ENCODE assay signal across 8 cellular contexts in genomic region chr3:49411550-49411967, GRCh38. TPM values are rescaled to one million over a fixed set of nuclear protein-coding genes. Genes with fewer than 3 reads are reported as not detected.
DNase-seq lines count a peak whose midpoint lies in the region; ATAC-seq and TF ChIP-seq lines count a peak whose summit lies in the region.

No MANE protein-coding gene starts in this region.

- intact Hi-C loops in dendritic cell treated with granulocyte-macrophage colony-stimulating factor and Interleukin-4, amounts not matched to agents 40 ng/mL and 50 ng/mL, for 4 days (cut with micrococcal nuclease) = loop anchor here (5.0 kb wide), 2 partner anchors 36 to 69 kb away; partner anchors contain the start of gene USP4

- H2BK5ac ChIP-seq in mesenchymal stem cell (ENCODE audit: low read depth, low read length, poor library complexity, severe bottlenecking) = peak overlapping the region; percentile 34

- ATAC-seq in HG03159 (IDR thresholded peaks at IDR 0.05; ENCODE audit: unreplicated experiment) = peak; percentile 28
- ATAC-seq in stimulated activated naive B cell treated with anti-CD40 and anti-IgM and Interleukin-4, amounts not matched to agents 10 μg/mL and 1 μg/mL and 100 μg/mL, for 72 hours (replicated peaks) = peak; percentile 28 to 31

- H3K4me3 Mint-ChIP-seq in dendritic cell treated with granulocyte-macrophage colony-stimulating factor and Interleukin-4, amounts not matched to agents 40 ng/mL and 50 ng/mL, for 4 days = peak overlapping the region; percentile 96
- peak overlapping the region; percentile 94 for H3K4me3 Mint-ChIP-seq in stimulated activated naive B cell treated with anti-CD40 and anti-IgM and Interleukin-4, amounts not matched to agents 10 μg/mL and 1 μg/mL and 100 μg/mL, for 72 hours

- WGBS in mesenchymal stem cell = under 1% methylated on average over 35 of the region's 56 CpGs

- peaks cover 12 to 27% of the 10 kb centered on the region in 2 experiments for H3K36me3 ChIP-seq in mesenchymal stem cell (ENCODE audit: control insufficient read depth in 1 of 2, insufficient read depth in 2 of 2, low read depth in 1 of 2, low read length in 2 of 2)

- no peaks in the 10 kb centered on the region for H3K9me3 ChIP-seq in mesenchymal stem cell (ENCODE audit: control insufficient read depth, low read length)

- no peak overlapping the region for H2AFZ ChIP-seq in mesenchymal stem cell (ENCODE audit: low read depth, low read length)

- DNase-seq in activated T-cell treated with anti-CD3 and anti-CD28 coated beads for 24 hours (ENCODE audit: low read depth) = peak; percentile 31
- no peak for DNase-seq in activated T-cell treated with anti-CD3 and anti-CD28 coated beads, Interleukin-2, amount 50 U/mL, for 1 hour
- DNase-seq in mesenchymal stem cell = no peak
- peak; percentile 50 for DNase-seq in stimulated activated naive B cell treated with anti-CD40 and anti-IgM and Interleukin-4, amounts not matched to agents 10 μg/mL and 1 μg/mL and 100 μg/mL, for 72 hours
- DNase-seq in NCI-H187 (lab: John Stamatoyannopoulos, UW) = no peak

- H3K27me3 ChIP-seq in mesenchymal stem cell (ENCODE audit: control insufficient read depth in 1 of 2, insufficient read depth in 1 of 2, low read length in 2 of 2) = no peaks in the 10 kb centered on the region

- H3K4me1 ChIP-seq in mesenchymal stem cell (ENCODE audit: control insufficient read depth, insufficient read depth, low read depth, low read length) = peaks cover 23% of the 10 kb centered on the region

- peaks cover 22% of the 10 kb centered on the region for H3K79me1 ChIP-seq in mesenchymal stem cell (replicated peaks; ENCODE audit: low read length, poor library complexity, severe bottlenecking)

- peak overlapping the region; percentile 88 to 100 for H3K18ac ChIP-seq in mesenchymal stem cell (ENCODE audit: low read depth in 1 of 2, low read length in 2 of 2)

- peak overlapping the region; percentile 90 for H4K91ac ChIP-seq in mesenchymal stem cell (ENCODE audit: low read length)

- H4K8ac ChIP-seq in mesenchymal stem cell (ENCODE audit: low read length) = peak overlapping the region; percentile 93

- H3K14ac ChIP-seq in mesenchymal stem cell (ENCODE audit: low read length in 2 of 2) = peak overlapping the region; percentile 65 to 84

- H3K36me3 Mint-ChIP-seq in dendritic cell treated with granulocyte-macrophage colony-stimulating factor and Interleukin-4, amounts not matched to agents 40 ng/mL and 50 ng/mL, for 4 days (ENCODE audit: low read depth) = peaks cover 68% of the 10 kb centered on the region
- peaks cover 19 to 55% of the 10 kb centered on the region in 2 donors for H3K36me3 Mint-ChIP-seq in stimulated activated naive B cell treated with anti-CD40 and anti-IgM and Interleukin-4, amounts not matched to agents 10 μg/mL and 1 μg/mL and 100 μg/mL, for 72 hours

- no peak overlapping the region for H3K4me2 ChIP-seq in mesenchymal stem cell (ENCODE audit: low read length, poor library complexity, severe bottlenecking)

- peak overlapping the region; percentile 95 for H3K27ac Mint-ChIP-seq in dendritic cell treated with granulocyte-macrophage colony-stimulating factor and Interleukin-4, amounts not matched to agents 40 ng/mL and 50 ng/mL, for 4 days
- H3K27ac Mint-ChIP-seq in stimulated activated naive B cell treated with anti-CD40 and anti-IgM and Interleukin-4, amounts not matched to agents 10 μg/mL and 1 μg/mL and 100 μg/mL, for 72 hours = peak overlapping the region; percentile 96

- H3K23ac ChIP-seq in mesenchymal stem cell (ENCODE audit: low read length in 2 of 2) = peak overlapping the region in 1 of 2 experiments; percentile 57

- H2BK12ac ChIP-seq in mesenchymal stem cell (ENCODE audit: low read length in 2 of 2) = no peak overlapping the region

- H2BK15ac ChIP-seq in mesenchymal stem cell (ENCODE audit: low read depth, poor library complexity, severe bottlenecking) = peak overlapping the region; percentile 15

- peak overlapping the region; percentile 98 for H3K27ac ChIP-seq in VCaP
- peak overlapping the region; percentile 63 for H3K27ac ChIP-seq in mesenchymal stem cell (ENCODE audit: low read length, poor library complexity, severe bottlenecking)

- H3K9me3 Mint-ChIP-seq in dendritic cell treated with granulocyte-macrophage colony-stimulating factor and Interleukin-4, amounts not matched to agents 40 ng/mL and 50 ng/mL, for 4 days = no peaks in the 10 kb centered on the region
- no peaks in the 10 kb centered on the region for H3K9me3 Mint-ChIP-seq in stimulated activated naive B cell treated with anti-CD40 and anti-IgM and Interleukin-4, amounts not matched to agents 10 μg/mL and 1 μg/mL and 100 μg/mL, for 72 hours

- H2BK120ac ChIP-seq in mesenchymal stem cell (ENCODE audit: low read depth, low read length) = peak overlapping the region; percentile 97

- TF ChIP-seq CTCF in VCaP (conservative IDR thresholded peaks at IDR 0.05) = no peak

- H3K4ac ChIP-seq in mesenchymal stem cell (ENCODE audit: low read depth in 1 of 2, low read length in 2 of 2) = peak overlapping the region; percentile 62 to 82

- H3K27me3 Mint-ChIP-seq in dendritic cell treated with granulocyte-macrophage colony-stimulating factor and Interleukin-4, amounts not matched to agents 40 ng/mL and 50 ng/mL, for 4 days = no peaks in the 10 kb centered on the region
- H3K27me3 Mint-ChIP-seq in stimulated activated naive B cell treated with anti-CD40 and anti-IgM and Interleukin-4, amounts not matched to agents 10 μg/mL and 1 μg/mL and 100 μg/mL, for 72 hours = no peaks in the 10 kb centered on the region

- H3K4me1 Mint-ChIP-seq in dendritic cell treated with granulocyte-macrophage colony-stimulating factor and Interleukin-4, amounts not matched to agents 40 ng/mL and 50 ng/mL, for 4 days (ENCODE audit: low read depth) = peaks cover 72% of the 10 kb centered on the region
- peaks cover 44 to 67% of the 10 kb centered on the region in 2 donors for H3K4me1 Mint-ChIP-seq in stimulated activated naive B cell treated with anti-CD40 and anti-IgM and Interleukin-4, amounts not matched to agents 10 μg/mL and 1 μg/mL and 100 μg/mL, for 72 hours

- peak overlapping the region; percentile 96 for H3K9ac ChIP-seq in mesenchymal stem cell (ENCODE audit: low read length)

- no peak overlapping the region for H2AK5ac ChIP-seq in mesenchymal stem cell (ENCODE audit: low read length, severe bottlenecking)

- H3K4me3 ChIP-seq in mesenchymal stem cell (ENCODE audit: insufficient read depth in 1 of 2, low read depth in 1 of 2, low read length in 2 of 2) = peak overlapping the region; percentile 93 to 97

RNA-seq across cellular contexts. Expression of gene RHOA, which starts 0.2 kb away (rescaled TPM):
- 552 TPM for polyA plus RNA-seq in mesenchymal stem cell (2013, experiment 1 of 2)
- polyA plus RNA-seq in mesenchymal stem cell (2013, experiment 2 of 2) = 568 TPM

RNA-seq across cellular contexts. Expression of gene TCTA, which starts 0.7 kb away (rescaled TPM):
- 12.8 TPM for polyA plus RNA-seq in mesenchymal stem cell (2013, experiment 1 of 2)
- 13.2 TPM for polyA plus RNA-seq in mesenchymal stem cell (2013, experiment 2 of 2)

RNA-seq across cellular contexts. Expression of gene AMT, which starts 10.7 kb away (rescaled TPM):
- polyA plus RNA-seq in mesenchymal stem cell (2013, experiment 1 of 2) = 4.1 TPM
- 3.9 TPM for polyA plus RNA-seq in mesenchymal stem cell (2013, experiment 2 of 2)

RNA-seq across cellular contexts. Expression of gene NICN1, which starts 17.6 kb away (rescaled TPM):
- 13.1 TPM for polyA plus RNA-seq in mesenchymal stem cell (2013, experiment 1 of 2)
- polyA plus RNA-seq in mesenchymal stem cell (2013, experiment 2 of 2) = 13.2 TPM

RNA-seq across cellular contexts. Expression of gene GPX1, which starts 53.4 kb away (rescaled TPM):
- 356 TPM for polyA plus RNA-seq in mesenchymal stem cell (2013, experiment 1 of 2)
- 358 TPM for polyA plus RNA-seq in mesenchymal stem cell (2013, experiment 2 of 2)

Comparison
In these comparisons a context has a peak if more than half of its experiments do, and no peak if none do; other contexts are left out.
1. DNase-seq: peak in activated T-cell treated with anti-CD3 and anti-CD28 coated beads for 24 hours (single experiment) and stimulated activated naive B cell treated with anti-CD40 and anti-IgM and Interleukin-4, amounts not matched to agents 10 μg/mL and 1 μg/mL and 100 μg/mL, for 72 hours (single experiment); none in activated T-cell treated with anti-CD3 and anti-CD28 coated beads, Interleukin-2, amount 50 U/mL, for 1 hour (single experiment), mesenchymal stem cell (single experiment) and NCI-H187 (0 of 2).